In genomic region chr13:112784811-112785418, GRCh38 we compare ENCODE assay signal across 22 cellular contexts.
DNase-seq lines count a peak whose midpoint lies in the region; ATAC-seq and TF ChIP-seq lines count a peak whose summit lies in the region.
"Had no signal": no experiment of that assay in that cellular context is flagged by ENCODE, and none has a peak within 500 bp of the region (broad histone marks: within the 10 kb centered on the region; RNA-seq: fewer than 3 reads in every experiment).

No MANE protein-coding gene starts in this region.

- TF ChIP-seq CTCF in left lung (IDR thresholded peaks at IDR 0.05) (no peak), progenitor cell of endocrine pancreas (IDR thresholded peaks at IDR 0.05; ENCODE audit: unreplicated experiment) (no peak)

- ATAC-seq in left lung (no peak), HG02763 (IDR thresholded peaks at IDR 0.05; ENCODE audit: unreplicated experiment) (no peak), HG03520 (IDR thresholded peaks at IDR 0.05; ENCODE audit: unreplicated experiment) (no peak)
- ATAC-seq: HCT116 had no signal

- peak overlapping the region; percentile 71 for H3K27ac Mint-ChIP-seq in progenitor cell of endocrine pancreas
- H3K27ac Mint-ChIP-seq: CD8-positive, alpha-beta memory T cell; GM23338 had no signal

- DNase-seq in activated effector memory CD4-positive, alpha-beta T cell treated with anti-CD3 and anti-CD28 coated beads, Interleukin-2, amount 50 U/mL, for 16 hours = peak; percentile 30
- no peak for DNase-seq in activated effector memory CD4-positive, alpha-beta T cell treated with Interleukin-2 at 50 U/mL for 16 hours
- DNase-seq in left lung (no peak), progenitor cell of endocrine pancreas (ENCODE audit: low spot score, unreplicated experiment) (no peak), NCI-H1436 (lab: John Stamatoyannopoulos, UW) (no peak)
- DNase-seq: AML-193, C1 segment of cervical spinal cord, Calu3, DMS153, Karpas-422, MV-4-11, NCI-H1105 treated with DMSO at 0.1 percent for 48 hours, NCI-H1694, NCI-H2081, NCI-H524 treated with DMSO at 0.1 percent for 48 hours, NCI-H82 had no signal

- intact Hi-C loops in left lung (cut with DNase I) = no loop called here

- H3K27me3 Mint-ChIP-seq in progenitor cell of endocrine pancreas = no peaks in the 10 kb centered on the region
- H3K27me3 Mint-ChIP-seq: CD8-positive, alpha-beta memory T cell had no signal

- H3K9me3 ChIP-seq in left lung = no peaks in the 10 kb centered on the region
- H3K9me3 ChIP-seq: SJSA1 had no signal

- peaks cover 6% of the 10 kb centered on the region for H3K9me3 Mint-ChIP-seq in progenitor cell of endocrine pancreas (ENCODE audit: low read depth)
- H3K9me3 Mint-ChIP-seq: CD8-positive, alpha-beta memory T cell had no signal

- no peak overlapping the region for H3K4me3 Mint-ChIP-seq in progenitor cell of endocrine pancreas (ENCODE audit: low read depth)
- H3K4me3 Mint-ChIP-seq: CD8-positive, alpha-beta memory T cell; GM23338 had no signal

- H3K36me3 ChIP-seq in left lung = peaks cover 0 to 37% of the 10 kb centered on the region in 2 donors
- H3K36me3 ChIP-seq: SJSA1 had no signal

- H3K27ac ChIP-seq in left lung = peak overlapping the region; percentile 18 to 91
- H3K27ac ChIP-seq: SJSA1 had no signal

- peaks cover 37% of the 10 kb centered on the region for H3K36me3 Mint-ChIP-seq in progenitor cell of endocrine pancreas (ENCODE audit: insufficient read depth)

- H3K4me3 ChIP-seq in left lung = no peak overlapping the region
- H3K4me3 ChIP-seq: GM23338, SJSA1 had no signal

- peaks cover 8% of the 10 kb centered on the region for H3K4me1 Mint-ChIP-seq in progenitor cell of endocrine pancreas (ENCODE audit: low read depth)

- peaks cover 29 to 44% of the 10 kb centered on the region in 2 donors for H3K4me1 ChIP-seq in left lung

- H3K27me3 ChIP-seq in left lung = no peaks in the 10 kb centered on the region
- H3K27me3 ChIP-seq: SJSA1 had no signal
